Comparison of ENCODE assay signal across 19 cellular contexts in genomic region chr9:131485728-131486381, GRCh38. TPM values are rescaled to one million over a fixed set of nuclear protein-coding genes. Genes with fewer than 3 reads are reported as not detected.
DNase-seq lines count a peak whose midpoint lies in the region; ATAC-seq and TF ChIP-seq lines count a peak whose summit lies in the region.
"Had no signal": no experiment of that assay in that cellular context is flagged by ENCODE, and none has a peak within 500 bp of the region (broad histone marks: within the 10 kb centered on the region; RNA-seq: fewer than 3 reads in every experiment).

No MANE protein-coding gene starts in this region.

- no peaks in the 10 kb centered on the region for H3K27me3 Mint-ChIP-seq in stimulated activated naive CD8-positive, alpha-beta T cell treated with anti-CD3 and anti-CD28 coated beads, Interleukin-15, amount 100 ng/mL, for 72 hours

- H3K4me1 ChIP-seq in foreskin keratinocyte (no peaks in the 10 kb centered on the region), spleen (no peaks in the 10 kb centered on the region)
- H3K4me1 ChIP-seq: HAP-1 had no signal

- in situ Hi-C loops in KBM-7 (cut with MboI; ENCODE audit: low pct_unique_long_range_greater_than_20kb, low sequenced_read_pairs): no loop called here

- peaks cover 3 to 100% (median 98%) of the 10 kb centered on the region in 6 donors for H3K36me3 ChIP-seq in spleen

- H3K4me3 ChIP-seq in spleen: no peak overlapping the region
- H3K4me3 ChIP-seq: esophagus squamous epithelium, HAP-1, heart right ventricle had no signal

- H3K27ac Mint-ChIP-seq in stimulated activated naive CD8-positive, alpha-beta T cell treated with anti-CD3 and anti-CD28 coated beads, Interleukin-15, amount 100 ng/mL, for 72 hours: peak overlapping the region in 1 of 2 donors; percentile 64

- H3K4me3 Mint-ChIP-seq in stimulated activated naive CD8-positive, alpha-beta T cell treated with anti-CD3 and anti-CD28 coated beads, Interleukin-15, amount 100 ng/mL, for 72 hours: no peak overlapping the region

- no peaks in the 10 kb centered on the region for H3K9me3 Mint-ChIP-seq in stimulated activated naive CD8-positive, alpha-beta T cell treated with anti-CD3 and anti-CD28 coated beads, Interleukin-15, amount 100 ng/mL, for 72 hours

- H3K27ac ChIP-seq in VCaP (peak overlapping the region; percentile 6; the same call in 1 of the 2 replicates), foreskin keratinocyte (no peak overlapping the region), spleen (no peak overlapping the region)
- H3K27ac ChIP-seq: WERI-Rb-1 had no signal

- no peak for TF ChIP-seq POLR2A in spleen (IDR thresholded peaks at IDR 0.05)

- 84 to 95% (median 90%) methylated on average over 14 to 19 of the region's 19 CpGs for WGBS in spleen, 5 donors

- no peaks in the 10 kb centered on the region for H3K4me1 Mint-ChIP-seq in stimulated activated naive CD8-positive, alpha-beta T cell treated with anti-CD3 and anti-CD28 coated beads, Interleukin-15, amount 100 ng/mL, for 72 hours

- ATAC-seq in stimulated activated naive CD8-positive, alpha-beta T cell treated with anti-CD3 and anti-CD28 coated beads, Interleukin-15, amount 100 ng/mL, for 72 hours: peak; percentile 31
- ATAC-seq in stimulated activated naive CD8-positive, alpha-beta T cell treated with anti-CD3 and anti-CD28 coated beads, Interleukin-15, Interleukin-2, amounts not matched to agents 100 U/mL and 50 U/mL, for 24 hours: no peak
- peak; percentile 36 for ATAC-seq in foreskin keratinocyte

- no peaks in the 10 kb centered on the region for H3K9me3 ChIP-seq in spleen
- H3K9me3 ChIP-seq: esophagus squamous epithelium, HAP-1, heart right ventricle had no signal

- no peaks in the 10 kb centered on the region for H3K27me3 ChIP-seq in foreskin keratinocyte
- no peaks in the 10 kb centered on the region for H3K27me3 ChIP-seq in spleen (replicated peaks in 1 of 7)
- H3K27me3 ChIP-seq: esophagus squamous epithelium, heart right ventricle had no signal

- intact Hi-C loops in spleen (cut with DNase I; ENCODE audit: low total_unique reads): loop anchor here (10.0 kb wide), 1 partner anchor 121 kb away; no protein-coding TSS in a partner anchor

- TF ChIP-seq CTCF in VCaP (conservative IDR thresholded peaks at IDR 0.05) (no peak), foreskin keratinocyte (conservative IDR thresholded peaks at IDR 0.05) (no peak), spleen (IDR thresholded peaks at IDR 0.05 in 8 of 11, conservative IDR thresholded peaks at IDR 0.05 in 3 of 11) (no peak)

- DNase-seq in stimulated activated naive CD8-positive, alpha-beta T cell treated with anti-CD3 and anti-CD28 coated beads, Interleukin-15, amount 100 ng/mL, for 72 hours: no peak
- no peak for DNase-seq in stimulated activated naive CD8-positive, alpha-beta T cell treated with anti-CD3 and anti-CD28 coated beads, Interleukin-15, Interleukin-2, amounts not matched to agents 100 U/mL and 50 U/mL, for 24 hours
- peak in 1 of 2 donors; percentile 37 for DNase-seq in foreskin keratinocyte
- no peak for DNase-seq in AG08396 (ENCODE audit: low spot score)
- DNase-seq in COR-L47 (lab: John Stamatoyannopoulos, UW): no peak
- DNase-seq in KBM-7: no peak
- DNase-seq in spleen: no peak
- DNase-seq: AML-193, esophagus squamous epithelium, heart right ventricle, mesendoderm, NCI-H187 treated with DMSO at 0.1 percent for 48 hours, T-helper 1 cell, WERI-Rb-1 had no signal

RNA-seq across cellular contexts. Expression of gene POMT1, which starts 16.9 kb away (rescaled TPM):
- 13.5 and 15.9 TPM in 2 replicates for total RNA-seq in foreskin keratinocyte
- polyA plus RNA-seq in foreskin keratinocyte: 10.5 and 12.5 TPM in 2 replicates
- total RNA-seq in spleen: 10 to 100 TPM; 24.5 to 45.8 (median 30.0) TPM
- polyA plus RNA-seq in spleen: 10 to 100 TPM; 20.4 to 66.5 (median 47.5) TPM

RNA-seq across cellular contexts. Expression of gene UCK1, which starts 45.2 kb away (rescaled TPM):
- 19.7 and 23.4 TPM in 2 replicates for total RNA-seq in foreskin keratinocyte
- polyA plus RNA-seq in foreskin keratinocyte: 25.0 and 26.8 TPM in 2 replicates
- total RNA-seq in spleen: 10 to 100 TPM; 20.3 to 32.9 (median 25.0) TPM
- 10 to 100 TPM; 21.1 to 24.2 (median 21.5) TPM for polyA plus RNA-seq in spleen

RNA-seq across cellular contexts. Expression of gene PRRT1B, which starts 59.5 kb away (rescaled TPM):
- total RNA-seq in foreskin keratinocyte (not detected in 2 replicates), spleen (not detected)
- polyA plus RNA-seq in foreskin keratinocyte (not detected in 2 replicates), spleen (not detected)
- total RNA-seq: dermis microvascular lymphatic vessel endothelial cell, esophagus squamous epithelium, heart right ventricle, temporal lobe had no signal
- polyA plus RNA-seq: heart right ventricle, neural cell had no signal
